Comparison of ENCODE assay signal across 8 cellular contexts in the genomic region with DNA sequence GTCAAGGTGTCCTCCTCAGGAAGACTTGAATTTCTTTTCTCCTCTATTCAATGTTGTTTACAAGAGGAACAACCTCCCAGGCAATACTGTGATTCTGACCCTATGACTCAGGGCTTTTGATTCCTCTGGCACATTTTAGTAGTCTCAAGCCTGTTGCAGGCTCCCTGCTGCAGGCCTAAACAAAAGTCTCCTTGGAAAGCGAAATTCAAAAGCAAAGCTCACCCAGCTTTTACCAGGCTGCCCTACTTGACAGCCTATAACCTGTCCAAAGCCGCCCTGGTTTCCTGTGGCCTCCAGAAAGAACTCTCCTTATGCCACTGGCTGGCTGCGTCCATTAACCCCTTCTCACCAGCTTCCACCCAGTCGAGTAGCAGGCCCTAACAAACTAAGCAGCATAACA. TPM values are rescaled to one million over a fixed set of nuclear protein-coding genes. Genes with fewer than 3 reads are reported as not detected.
DNase-seq lines count a peak whose midpoint lies in the region; TF ChIP-seq lines count a peak whose summit lies in the region.

No MANE protein-coding gene starts in this region.

- no peaks in the 10 kb centered on the region for H3K27me3 ChIP-seq in suprapubic skin

- WGBS in suprapubic skin: 44% methylated on average over 4 of the region's 4 CpGs

- no peaks in the 10 kb centered on the region for H3K36me3 ChIP-seq in suprapubic skin

- TF ChIP-seq CTCF in brain (conservative IDR thresholded peaks at IDR 0.05) (no peak), suprapubic skin (IDR thresholded peaks at IDR 0.05) (no peak)

- no peak for TF ChIP-seq POLR2A in suprapubic skin (IDR thresholded peaks at IDR 0.05)

- H3K4me3 ChIP-seq in suprapubic skin: no peak overlapping the region

- DNase-seq in HT-29 (ENCODE audit: low spot score): peak; percentile 49
- DNase-seq in iPS-NIHi7 (ENCODE audit: extremely low spot score): peak; percentile 43
- DNase-seq in suprapubic skin (ENCODE audit: low spot score in 2 of 2): no peak
- no peak for DNase-seq in NCI-H345 treated with DMSO at 0.1 percent for 48 hours (lab: John Stamatoyannopoulos, UW; ENCODE audit: unreplicated experiment)
- no peak for DNase-seq in SK-N-DZ (ENCODE audit: low spot score)
- no peak for DNase-seq in activated CD4-positive, alpha-beta memory T cell treated with anti-CD3 and anti-CD28 coated beads, Interleukin-2, amount 10 ng/mL, durations not matched to agents 7 days and 5 days
- no peak for DNase-seq in NCI-H146 treated with DMSO at 0.1 percent for 48 hours (lab: John Stamatoyannopoulos, UW; ENCODE audit: unreplicated experiment)

- peak overlapping the region in 4 of 5 experiments; percentile 22 to 58 (median 36) for H3K4me3 Mint-ChIP-seq in brain
- H3K4me3 Mint-ChIP-seq in activated CD4-positive, alpha-beta memory T cell treated with anti-CD3 and anti-CD28 coated beads, Interleukin-2, amount 10 ng/mL, durations not matched to agents 7 days and 5 days: no peak overlapping the region

- CTCF ChIA-PET in activated CD4-positive, alpha-beta memory T cell treated with anti-CD3 and anti-CD28 coated beads, Interleukin-2, amount 10 ng/mL, durations not matched to agents 7 days and 5 days (lab: Charles Lee): no interaction called here

- H3K9me3 Mint-ChIP-seq in brain: no peaks in the 10 kb centered on the region
- no peaks in the 10 kb centered on the region for H3K9me3 Mint-ChIP-seq in activated CD4-positive, alpha-beta memory T cell treated with anti-CD3 and anti-CD28 coated beads, Interleukin-2, amount 10 ng/mL, durations not matched to agents 7 days and 5 days

- no peaks in the 10 kb centered on the region for H3K9me3 ChIP-seq in suprapubic skin

- peak overlapping the region; percentile 79 for H3K27ac ChIP-seq in suprapubic skin

- no peaks in the 10 kb centered on the region for H3K27me3 Mint-ChIP-seq in brain
- peaks cover 4% of the 10 kb centered on the region for H3K27me3 Mint-ChIP-seq in activated CD4-positive, alpha-beta memory T cell treated with anti-CD3 and anti-CD28 coated beads, Interleukin-2, amount 10 ng/mL, durations not matched to agents 7 days and 5 days

- peaks cover 46% of the 10 kb centered on the region for H3K4me1 Mint-ChIP-seq in brain
- peaks cover 1% of the 10 kb centered on the region for H3K4me1 Mint-ChIP-seq in activated CD4-positive, alpha-beta memory T cell treated with anti-CD3 and anti-CD28 coated beads, Interleukin-2, amount 10 ng/mL, durations not matched to agents 7 days and 5 days

- peak overlapping the region in 4 of 5 experiments; percentile 76 to 96 (median 89) for H3K27ac Mint-ChIP-seq in brain
- no peak overlapping the region for H3K27ac Mint-ChIP-seq in activated CD4-positive, alpha-beta memory T cell treated with anti-CD3 and anti-CD28 coated beads, Interleukin-2, amount 10 ng/mL, durations not matched to agents 7 days and 5 days

- peaks cover 49% of the 10 kb centered on the region for H3K4me1 ChIP-seq in suprapubic skin

- POLR2A ChIA-PET in activated CD4-positive, alpha-beta memory T cell treated with anti-CD3 and anti-CD28 coated beads, Interleukin-2, amount 10 ng/mL, durations not matched to agents 7 days and 5 days (lab: Charles Lee): no interaction called here

- H3K36me3 Mint-ChIP-seq in brain: peaks cover 32% of the 10 kb centered on the region
- no peaks in the 10 kb centered on the region for H3K36me3 Mint-ChIP-seq in activated CD4-positive, alpha-beta memory T cell treated with anti-CD3 and anti-CD28 coated beads, Interleukin-2, amount 10 ng/mL, durations not matched to agents 7 days and 5 days (ENCODE audit: low read depth)

- no peak for TF ChIP-seq EP300 in suprapubic skin (IDR thresholded peaks at IDR 0.05)

RNA-seq across cellular contexts. Expression of a gene that starts 11.6 kb away (rescaled TPM):
- 3.7 and 4.7 TPM in 2 replicates for total RNA-seq in HT-29 (2014; rRNA removed; shearing (Covaris generic))
- polyA plus RNA-seq in brain (ENCODE audit: insufficient read depth, low read depth, low replicate concordance): 1.6 TPM
- total RNA-seq in suprapubic skin: 10 to 100 TPM; 16.2 to 46.9 (median 25.0) TPM
- polyA plus RNA-seq in SK-N-DZ (2014; cell fraction: cytosol; rRNA removed): 8.5 and 10.7 TPM in 2 replicates
- polyA plus RNA-seq in SK-N-DZ (2014; cell fraction: nucleus; rRNA removed): 9.6 and 16.9 TPM in 2 replicates
- under 1 TPM; 0.45 to 0.71 TPM for total RNA-seq in activated CD4-positive, alpha-beta memory T cell treated with anti-CD3 and anti-CD28 coated beads, Interleukin-2, amount 10 ng/mL, durations not matched to agents 7 days and 5 days

RNA-seq across cellular contexts. Expression of a gene that starts 11.9 kb away (rescaled TPM):
- total RNA-seq in HT-29 (2014; rRNA removed; shearing (Covaris generic)): 18.2 and 23.7 TPM in 2 replicates
- polyA plus RNA-seq in brain (ENCODE audit: insufficient read depth, low read depth, low replicate concordance): 11.6 TPM
- total RNA-seq in suprapubic skin: 100 to 1,000 TPM in 1 of 4 donors, 10 to 100 TPM in 3; 64.0 to 117 (median 70.9) TPM
- 92.2 and 93.8 TPM in 2 replicates for polyA plus RNA-seq in SK-N-DZ (2014; cell fraction: cytosol; rRNA removed)
- polyA plus RNA-seq in SK-N-DZ (2014; cell fraction: nucleus; rRNA removed): 72.4 and 76.2 TPM in 2 replicates
- total RNA-seq in activated CD4-positive, alpha-beta memory T cell treated with anti-CD3 and anti-CD28 coated beads, Interleukin-2, amount 10 ng/mL, durations not matched to agents 7 days and 5 days: 10 to 100 TPM; 35.7 to 38.4 TPM

Comparison
In these comparisons a context has a peak if more than half of its experiments do, and no peak if none do; other contexts are left out.
1. DNase-seq: peak in HT-29 (single experiment) and iPS-NIHi7 (single experiment); none in suprapubic skin (0 of 2), NCI-H345 treated with DMSO at 0.1 percent for 48 hours (single experiment), SK-N-DZ (single experiment), activated CD4-positive, alpha-beta memory T cell treated with anti-CD3 and anti-CD28 coated beads, Interleukin-2, amount 10 ng/mL, durations not matched to agents 7 days and 5 days (single experiment) and NCI-H146 treated with DMSO at 0.1 percent for 48 hours (single experiment).